In genomic region chr3:16183082-16183481, GRCh38 we compare ENCODE assay signal across 26 cellular contexts. TPM values are rescaled to one million over a fixed set of nuclear protein-coding genes. Genes with fewer than 3 reads are reported as not detected.
"Had no signal": no experiment of that assay in that cellular context is flagged by ENCODE, and none has a peak within 500 bp of the region (broad histone marks: within the 10 kb centered on the region; RNA-seq: fewer than 3 reads in every experiment).

No MANE protein-coding gene starts in this region.

- H3K9ac ChIP-seq: neural progenitor cell had no signal

- H3K36me3 ChIP-seq: breast epithelium, heart right ventricle, neural progenitor cell, spleen, thyroid gland, upper lobe of right lung had no signal

- H3K9me3 Mint-ChIP-seq: activated B cell treated with CpG ODN at 0.5 μM for 24 hours; activated T-cell treated with anti-CD3 and anti-CD28 coated beads, Interleukin-2, amount 50 U/mL, for 4 hours; activated T-helper 2 cell treated with anti-CD3 and anti-CD28 coated beads, Interferon-gamma antibody, Interleukin-2, Interleukin-4, amounts not matched to agents 10 μg/mL and 5 μg/mL and 100 μg/mL, durations not matched to agents 14 hours and 24 hours and 36 hours; neural progenitor cell had no signal

- H3K4me1 Mint-ChIP-seq: activated CD4-positive, alpha-beta T cell treated with anti-CD3 and anti-CD28 coated beads for 36 hours had no signal

- DNase-seq: activated B cell treated with CpG ODN at 0.5 μM for 24 hours; activated CD4-positive, alpha-beta T cell treated with anti-CD3 and anti-CD28 coated beads for 36 hours; activated CD4-positive, alpha-beta T cell treated with anti-CD3 and anti-CD28 coated beads, Interleukin-2, amount 50 U/mL, for 4 hours; activated CD8-positive, alpha-beta memory T cell treated with anti-CD3 and anti-CD28 coated beads, Interleukin-2, amount 50 U/mL, for 48 hours; activated naive CD4-positive, alpha-beta T cell; activated T-cell treated with anti-CD3 and anti-CD28 coated beads, Interleukin-2, amount 50 U/mL, for 4 hours; effector CD8-positive, alpha-beta T cell; erythroblast; heart right ventricle; naive thymus-derived CD4-positive, alpha-beta T cell; retina; spleen; stimulated activated CD4-positive, alpha-beta T cell treated with anti-CD3 and anti-CD28 coated beads, Interleukin-4, amount 100 ng/mL, for 1 hour; stimulated activated naive CD4-positive, alpha-beta T cell treated with Interleukin-2 at 50 U/mL for 16 hours; SW 1271; T-helper 17 cell; thyroid gland; upper lobe of right lung had no signal

- ATAC-seq: activated CD4-positive, alpha-beta T cell treated with anti-CD3 and anti-CD28 coated beads for 36 hours; activated T-cell treated with anti-CD3 and anti-CD28 coated beads, Interleukin-2, amount 50 U/mL, for 4 hours; naive thymus-derived CD4-positive, alpha-beta T cell; T-helper 17 cell; upper lobe of right lung had no signal

- H3K27me3 ChIP-seq: breast epithelium, gastroesophageal sphincter, neural progenitor cell, thyroid gland, upper lobe of right lung had no signal

- H3K4me1 ChIP-seq: breast epithelium, neural progenitor cell, thyroid gland had no signal

- H2AFZ ChIP-seq: neural progenitor cell had no signal

- H3K9me3 ChIP-seq: breast epithelium, gastroesophageal sphincter, heart right ventricle, spleen, thyroid gland, upper lobe of right lung had no signal

- H3K36me3 Mint-ChIP-seq: activated naive CD8-positive, alpha-beta T cell; naive thymus-derived CD4-positive, alpha-beta T cell; neural progenitor cell had no signal

- H3K4me3 Mint-ChIP-seq: activated B cell treated with CpG ODN at 0.5 μM for 24 hours; activated CD4-positive, alpha-beta T cell treated with anti-CD3 and anti-CD28 coated beads for 36 hours; activated naive CD8-positive, alpha-beta T cell; activated T-cell treated with anti-CD3 and anti-CD28 coated beads, Interleukin-2, amount 50 U/mL, for 4 hours; naive thymus-derived CD4-positive, alpha-beta T cell; neural progenitor cell; T-helper 17 cell had no signal

- H3K27ac ChIP-seq: heart right ventricle, neural progenitor cell, spleen, thyroid gland, upper lobe of right lung had no signal

- H3K27ac Mint-ChIP-seq: activated B cell treated with CpG ODN at 0.5 μM for 24 hours; activated CD4-positive, alpha-beta T cell treated with anti-CD3 and anti-CD28 coated beads for 36 hours; activated naive CD8-positive, alpha-beta T cell; activated T-helper 2 cell treated with anti-CD3 and anti-CD28 coated beads, Interferon-gamma antibody, Interleukin-2, Interleukin-4, amounts not matched to agents 10 μg/mL and 5 μg/mL and 100 μg/mL, durations not matched to agents 14 hours and 24 hours and 36 hours; naive thymus-derived CD4-positive, alpha-beta T cell; neural progenitor cell; progenitor cell of endocrine pancreas; T-helper 17 cell had no signal

- H3K4me3 ChIP-seq: gastroesophageal sphincter, heart right ventricle, lung, neural progenitor cell, spleen, thyroid gland, upper lobe of right lung had no signal

- H3K4me2 ChIP-seq: neural progenitor cell had no signal

RNA-seq across cellular contexts. Expression of gene GALNT15, which starts 8.6 kb away (rescaled TPM):
- total RNA-seq: activated B cell treated with CpG ODN at 0.5 μM for 24 hours; activated CD4-positive, alpha-beta T cell treated with anti-CD3 and anti-CD28 coated beads for 36 hours; activated CD8-positive, alpha-beta memory T cell treated with anti-CD3 and anti-CD28 coated beads for 36 hours; activated T-cell treated with anti-CD3 and anti-CD28 coated beads, Interleukin-2, amount 50 U/mL, for 4 hours; activated T-helper 2 cell treated with anti-CD3 and anti-CD28 coated beads, Interferon-gamma antibody, Interleukin-2, Interleukin-4, amounts not matched to agents 10 μg/mL and 5 μg/mL and 100 μg/mL, durations not matched to agents 14 hours and 24 hours and 36 hours had no signal
- polyA plus RNA-seq: naive thymus-derived CD4-positive, alpha-beta T cell had no signal
